In genomic region chr12:51371295-51371953, GRCh38 we compare ENCODE assay signal across 8 cellular contexts. TPM values are rescaled to one million over a fixed set of nuclear protein-coding genes. Genes with fewer than 3 reads are reported as not detected.
DNase-seq lines count a peak whose midpoint lies in the region; ATAC-seq and TF ChIP-seq lines count a peak whose summit lies in the region.

No MANE protein-coding gene starts in this region.

- H3K27ac ChIP-seq in psoas muscle: peak overlapping the region; percentile 64

- peak; percentile 64 for ATAC-seq in Right ventricle myocardium inferior
- ATAC-seq in psoas muscle: peak; percentile 99
- no peak for ATAC-seq in HG03571 (IDR thresholded peaks at IDR 0.05; ENCODE audit: unreplicated experiment)
- no peak for ATAC-seq in HG02973 (IDR thresholded peaks at IDR 0.05; ENCODE audit: unreplicated experiment)

- H3K4me3 ChIP-seq in psoas muscle: peak overlapping the region; percentile 0

- no peak for TF ChIP-seq CTCF in psoas muscle (IDR thresholded peaks at IDR 0.05)
- no peak for TF ChIP-seq CTCF in CD14-positive monocyte (IDR thresholded peaks at IDR 0.05)

- H3K27me3 ChIP-seq in psoas muscle (ENCODE audit: insufficient read depth in 3 of 3, low read length in 2 of 3): no peaks in the 10 kb centered on the region

- DNase-seq in Right ventricle myocardium inferior (ENCODE audit: missing footprints): no peak
- DNase-seq in cardiac septum (ENCODE audit: low spot score): no peak
- DNase-seq in SW480 (ENCODE audit: low spot score): peak; percentile 92
- DNase-seq in glomerular endothelial cell (ENCODE audit: extremely low read depth, low read depth, low spot score): peak; percentile 78
- peak; percentile 75 to 86 for DNase-seq in psoas muscle
- no peak for DNase-seq in CD14-positive monocyte (ENCODE audit: low spot score)

- H3K9me3 ChIP-seq in psoas muscle: no peaks in the 10 kb centered on the region

- peaks cover 0 to 6% (median 0%) of the 10 kb centered on the region in 3 donors for H3K27me3 Mint-ChIP-seq in CD14-positive monocyte (ENCODE audit: low read depth in 3 of 3)

- H3K36me3 Mint-ChIP-seq in CD14-positive monocyte: peaks cover 68 to 79% of the 10 kb centered on the region in 2 donors

- H3K4me1 ChIP-seq in psoas muscle: peaks cover 13% of the 10 kb centered on the region

- 21 to 36% (median 27%) methylated on average over 8 of the region's 8 CpGs for WGBS in psoas muscle, 3 donors

- peaks cover 26% of the 10 kb centered on the region for H3K4me1 Mint-ChIP-seq in CD14-positive monocyte

- no peaks in the 10 kb centered on the region for H3K36me3 ChIP-seq in psoas muscle (ENCODE audit: insufficient read depth in 1 of 2, low read depth in 1 of 2)

- peaks cover 0 to 16% (median 9%) of the 10 kb centered on the region in 7 donors for H3K9me3 Mint-ChIP-seq in CD14-positive monocyte

- intact Hi-C loops in Right ventricle myocardium inferior (cut with DNase I) (no loop called here), cardiac septum (cut with DNase I) (no loop called here), psoas muscle (cut with DNase I) (no loop called here), CD14-positive monocyte (cut with micrococcal nuclease) (no loop called here)

- H3K27ac Mint-ChIP-seq in CD14-positive monocyte: no peak overlapping the region

- no peak overlapping the region for H3K4me3 Mint-ChIP-seq in CD14-positive monocyte

RNA-seq across cellular contexts. Expression of gene GALNT6, which starts 19.8 kb away (rescaled TPM):
- total RNA-seq in Right ventricle myocardium inferior: 1.7 TPM
- total RNA-seq in cardiac septum: 0.65 TPM
- 75.1 and 102 TPM in 2 replicates for total RNA-seq in glomerular endothelial cell
- 1 to 10 TPM in 2 of 4 donors, under 1 TPM in 2; 0.36 to 2.1 (median 0.84) TPM for total RNA-seq in psoas muscle
- polyA plus RNA-seq in psoas muscle: under 1 TPM; 0.10 to 0.40 (median 0.14) TPM
- polyA plus RNA-seq in CD14-positive monocyte: 10 to 100 TPM in 1 of 2 donors, 1 to 10 TPM in 1; 3.2 to 10.4 TPM

RNA-seq across cellular contexts. Expression of gene CELA1, which starts 24.9 kb away (rescaled TPM):
- not detected for total RNA-seq in Right ventricle myocardium inferior
- total RNA-seq in cardiac septum: not detected
- not detected in 2 replicates for total RNA-seq in glomerular endothelial cell
- total RNA-seq in psoas muscle: not detected
- polyA plus RNA-seq in psoas muscle: not detected
- 1 to 10 TPM in 1 of 2 donors, under 1 TPM in 1; 0.67 to 3.0 TPM for polyA plus RNA-seq in CD14-positive monocyte

RNA-seq across cellular contexts. Expression of gene BIN2, which starts 47.5 kb away (rescaled TPM):
- total RNA-seq in Right ventricle myocardium inferior: 2.0 TPM
- 2.4 TPM for total RNA-seq in cardiac septum
- total RNA-seq in glomerular endothelial cell: not detected in 2 replicates
- 1 to 10 TPM in 3 of 4 donors, under 1 TPM in 1; 0.81 to 2.0 (median 1.4) TPM for total RNA-seq in psoas muscle
- polyA plus RNA-seq in psoas muscle: under 1 TPM; 0.37 to 0.47 (median 0.40) TPM
- 100 to 1,000 TPM; 120 to 196 TPM for polyA plus RNA-seq in CD14-positive monocyte

RNA-seq across cellular contexts. Expression of gene SLC4A8, which starts 53.2 kb away (rescaled TPM):
- 0.08 TPM for total RNA-seq in Right ventricle myocardium inferior
- 0.86 TPM for total RNA-seq in cardiac septum
- 3.1 and 3.4 TPM in 2 replicates for total RNA-seq in glomerular endothelial cell
- total RNA-seq in psoas muscle: under 1 TPM in 3 of 4 donors, not detected in 1; 0.02 to 0.91 (median 0.16) TPM
- polyA plus RNA-seq in psoas muscle: under 1 TPM; 0.03 to 0.23 (median 0.03) TPM
- 1 to 10 TPM; 1.9 to 2.3 TPM for polyA plus RNA-seq in CD14-positive monocyte

Comparison
In these comparisons a context has a peak if more than half of its experiments do, and no peak if none do; other contexts are left out.
1. ATAC-seq: peak in Right ventricle myocardium inferior (single experiment) and psoas muscle (4 of 4); none in HG03571 (single experiment) and HG02973 (single experiment).
2. DNase-seq: peak in SW480 (single experiment), glomerular endothelial cell (single experiment) and psoas muscle (2 of 2); none in Right ventricle myocardium inferior (single experiment), cardiac septum (single experiment) and CD14-positive monocyte (single experiment).
3. RNA of gene GALNT6, which starts 19.8 kb away (total RNA-seq): 75.1 to 102 TPM in glomerular endothelial cell; 1.7 TPM in Right ventricle myocardium inferior (single experiment), 0.36 to 2.1 TPM in psoas muscle and 0.65 TPM in cardiac septum (single experiment); every median in the first group is over 10 times any median in the second.